1 cellular context compared by ENCODE assay signal in the genomic region with DNA sequence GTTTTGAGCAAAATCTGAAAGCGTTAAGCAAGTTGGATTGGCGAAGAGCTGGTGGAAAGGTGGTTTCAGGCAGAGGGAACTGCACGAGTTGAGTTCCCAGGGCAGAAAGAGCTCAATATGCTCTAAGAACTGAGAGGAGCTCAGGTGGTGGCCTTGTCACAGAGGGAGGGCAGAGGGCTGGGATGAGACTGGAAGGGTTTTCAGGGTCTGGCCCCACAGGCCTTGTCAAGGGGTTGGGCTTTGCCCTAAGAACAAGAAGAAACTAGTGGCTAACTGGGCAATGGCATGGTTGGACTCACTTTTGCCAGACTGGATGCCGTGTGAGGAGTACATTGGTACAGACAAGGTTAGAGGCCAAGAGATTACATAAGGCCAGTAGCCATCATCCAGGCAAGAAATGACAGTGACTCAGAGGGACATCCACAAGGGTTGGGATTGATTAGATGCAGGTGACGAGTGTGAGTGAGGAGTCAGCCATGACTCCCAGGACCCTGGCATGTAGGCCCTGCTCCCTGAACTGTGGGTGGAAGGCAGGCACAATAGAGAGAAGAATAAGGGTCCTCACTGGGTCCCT.
TF ChIP-seq lines count a peak whose summit lies in the region.

No MANE protein-coding gene starts in this region.

TF ChIP-seq in WTC11, 78 proteins besides CTCF, POLR2A, EP300 and RAD21 (continued from another document):
- no peak for TF ChIP-seq ZNF423 (CRISPR knock-in tag; IDR thresholded peaks at IDR 0.05)
- no peak for TF ChIP-seq ZBTB43 (CRISPR knock-in tag; IDR thresholded peaks at IDR 0.05)
- TF ChIP-seq CREM (CRISPR knock-in tag; IDR thresholded peaks at IDR 0.05) = no peak
- TF ChIP-seq ZNF121 (CRISPR knock-in tag; IDR thresholded peaks at IDR 0.05) = no peak
- no peak for TF ChIP-seq JAZF1 (CRISPR knock-in tag; IDR thresholded peaks at IDR 0.05)
- TF ChIP-seq MYBL2 (CRISPR knock-in tag; IDR thresholded peaks at IDR 0.05) = no peak
- no peak for TF ChIP-seq ZNF219 (CRISPR knock-in tag; IDR thresholded peaks at IDR 0.05; ENCODE audit: borderline replicate concordance)
- TF ChIP-seq, protein P1, sequence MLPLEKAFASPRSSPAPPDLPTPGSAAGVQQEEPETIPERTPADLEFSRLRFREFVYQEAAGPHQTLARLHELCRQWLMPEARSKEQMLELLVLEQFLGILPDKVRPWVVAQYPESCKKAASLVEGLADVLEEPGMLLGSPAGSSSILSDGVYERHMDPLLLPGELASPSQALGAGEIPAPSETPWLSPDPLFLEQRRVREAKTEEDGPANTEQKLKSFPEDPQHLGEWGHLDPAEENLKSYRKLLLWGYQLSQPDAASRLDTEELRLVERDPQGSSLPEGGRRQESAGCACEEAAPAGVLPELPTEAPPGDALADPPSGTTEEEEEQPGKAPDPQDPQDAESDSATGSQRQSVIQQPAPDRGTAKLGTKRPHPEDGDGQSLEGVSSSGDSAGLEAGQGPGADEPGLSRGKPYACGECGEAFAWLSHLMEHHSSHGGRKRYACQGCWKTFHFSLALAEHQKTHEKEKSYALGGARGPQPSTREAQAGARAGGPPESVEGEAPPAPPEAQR (CRISPR knock-in tag; IDR thresholded peaks at IDR 0.05) = no peak
- TF ChIP-seq EMX1 (CRISPR knock-in tag; IDR thresholded peaks at IDR 0.05) = no peak
- TF ChIP-seq TCF7 (CRISPR knock-in tag; IDR thresholded peaks at IDR 0.05; ENCODE audit: low read depth) = no peak
- TF ChIP-seq, protein P2, sequence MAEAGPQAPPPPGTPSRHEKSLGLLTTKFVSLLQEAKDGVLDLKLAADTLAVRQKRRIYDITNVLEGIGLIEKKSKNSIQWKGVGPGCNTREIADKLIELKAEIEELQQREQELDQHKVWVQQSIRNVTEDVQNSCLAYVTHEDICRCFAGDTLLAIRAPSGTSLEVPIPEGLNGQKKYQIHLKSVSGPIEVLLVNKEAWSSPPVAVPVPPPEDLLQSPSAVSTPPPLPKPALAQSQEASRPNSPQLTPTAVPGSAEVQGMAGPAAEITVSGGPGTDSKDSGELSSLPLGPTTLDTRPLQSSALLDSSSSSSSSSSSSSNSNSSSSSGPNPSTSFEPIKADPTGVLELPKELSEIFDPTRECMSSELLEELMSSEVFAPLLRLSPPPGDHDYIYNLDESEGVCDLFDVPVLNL (CRISPR knock-in tag; IDR thresholded peaks at IDR 0.05; ENCODE audit: borderline replicate concordance, low read depth) = no peak
- TF ChIP-seq, protein P3, sequence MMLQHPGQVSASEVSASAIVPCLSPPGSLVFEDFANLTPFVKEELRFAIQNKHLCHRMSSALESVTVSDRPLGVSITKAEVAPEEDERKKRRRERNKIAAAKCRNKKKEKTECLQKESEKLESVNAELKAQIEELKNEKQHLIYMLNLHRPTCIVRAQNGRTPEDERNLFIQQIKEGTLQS (CRISPR knock-in tag; conservative IDR thresholded peaks at IDR 0.05) = no peak
- TF ChIP-seq, protein P4, sequence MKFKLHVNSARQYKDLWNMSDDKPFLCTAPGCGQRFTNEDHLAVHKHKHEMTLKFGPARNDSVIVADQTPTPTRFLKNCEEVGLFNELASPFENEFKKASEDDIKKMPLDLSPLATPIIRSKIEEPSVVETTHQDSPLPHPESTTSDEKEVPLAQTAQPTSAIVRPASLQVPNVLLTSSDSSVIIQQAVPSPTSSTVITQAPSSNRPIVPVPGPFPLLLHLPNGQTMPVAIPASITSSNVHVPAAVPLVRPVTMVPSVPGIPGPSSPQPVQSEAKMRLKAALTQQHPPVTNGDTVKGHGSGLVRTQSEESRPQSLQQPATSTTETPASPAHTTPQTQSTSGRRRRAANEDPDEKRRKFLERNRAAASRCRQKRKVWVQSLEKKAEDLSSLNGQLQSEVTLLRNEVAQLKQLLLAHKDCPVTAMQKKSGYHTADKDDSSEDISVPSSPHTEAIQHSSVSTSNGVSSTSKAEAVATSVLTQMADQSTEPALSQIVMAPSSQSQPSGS (CRISPR knock-in tag; IDR thresholded peaks at IDR 0.05; ENCODE audit: borderline replicate concordance, low read depth) = no peak
